Comparison of ENCODE assay signal across 25 cellular contexts in the genomic region with DNA sequence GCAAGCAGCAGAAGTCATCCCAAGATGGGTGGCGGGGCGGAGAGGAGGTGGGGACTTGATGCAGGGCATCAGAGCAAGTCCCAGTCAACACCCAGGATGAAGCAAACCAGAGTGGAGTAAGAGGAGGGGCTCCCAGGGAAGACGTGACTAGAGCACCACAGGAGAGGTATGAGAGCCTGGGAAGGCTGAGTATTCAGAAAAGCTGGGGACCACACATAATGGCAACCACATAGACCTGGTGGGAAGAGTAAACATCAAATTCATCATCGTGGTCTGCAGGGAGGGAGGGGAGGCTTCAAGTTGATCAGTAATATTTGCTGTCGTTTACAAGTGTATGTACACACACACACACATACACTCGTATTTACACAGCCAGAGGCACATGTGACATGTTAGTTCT.
"Had no signal": no experiment of that assay in that cellular context is flagged by ENCODE, and none has a peak within 500 bp of the region (broad histone marks: within the 10 kb centered on the region; RNA-seq: fewer than 3 reads in every experiment).

No MANE protein-coding gene starts in this region.

- ATAC-seq: activated T-cell treated with anti-CD3 and anti-CD28 coated beads, Interleukin-2, amount 50 U/mL, for 72 hours; esophagus mucosa; mucosa of descending colon; upper lobe of right lung had no signal

- H3K27ac Mint-ChIP-seq: activated naive CD4-positive, alpha-beta T cell treated with anti-CD3 and anti-CD28 coated beads, Interleukin-2, amount 50 U/mL, for 24 hours; activated T-cell treated with anti-CD3 and anti-CD28 coated beads, Interleukin-2, amount 50 U/mL, for 72 hours; brain; neural progenitor cell; T-helper 1 cell treated with Interleukin-12 subunit alpha and Interleukin-12 subunit beta and Interleukin-4 antibody, amounts not matched to agents 30 μg/mL and 1 μg/mL, for 36 hours had no signal

- H3K4me1 ChIP-seq: neural progenitor cell, sigmoid colon, upper lobe of right lung had no signal

- H3K9ac ChIP-seq: neural progenitor cell had no signal

- H3K27me3 ChIP-seq: neural progenitor cell, sigmoid colon, upper lobe of right lung had no signal

- H3K9me3 ChIP-seq: mucosa of descending colon, sigmoid colon, thoracic aorta, upper lobe of right lung had no signal

- H3K4me3 ChIP-seq: mucosa of descending colon, neural progenitor cell, sigmoid colon, smooth muscle cell, thoracic aorta, upper lobe of right lung had no signal

- DNase-seq: activated CD4-positive, alpha-beta T cell treated with anti-CD3 and anti-CD28 coated beads for 4 hours; activated CD4-positive, alpha-beta T cell treated with anti-CD3 and anti-CD28 coated beads, Interleukin-2, amount 50 U/mL, for 48 hours; activated CD4-positive, CD25-positive, alpha-beta regulatory T cell; activated gamma-delta T cell; activated T-cell treated with anti-CD3 and anti-CD28 coated beads, Interleukin-2, amount 50 U/mL, for 72 hours; dermis blood vessel endothelial cell; effector CD8-positive, alpha-beta T cell; hypothalamus; mesenchymal stem cell; mucosa of descending colon; naive B cell; stimulated activated CD4-positive, alpha-beta T cell treated with anti-CD3 and anti-CD28 coated beads, Interleukin-15, amount 100 ng/mL, for 24 hours; stimulated activated naive CD4-positive, alpha-beta T cell treated with Interleukin-2 at 50 U/mL for 16 hours; T1000; upper lobe of right lung had no signal

- H3K27ac ChIP-seq: neural progenitor cell, sigmoid colon, thoracic aorta, upper lobe of right lung had no signal

- H3K27me3 Mint-ChIP-seq: activated naive CD4-positive, alpha-beta T cell treated with anti-CD3 and anti-CD28 coated beads, Interleukin-2, amount 50 U/mL, for 24 hours; brain; naive B cell had no signal

- H3K36me3 ChIP-seq: neural progenitor cell had no signal

- H3K9me3 Mint-ChIP-seq: activated naive CD4-positive, alpha-beta T cell treated with anti-CD3 and anti-CD28 coated beads, Interleukin-2, amount 50 U/mL, for 24 hours; activated T-cell treated with anti-CD3 and anti-CD28 coated beads, Interleukin-2, amount 50 U/mL, for 72 hours; brain; naive B cell; neural progenitor cell; T-helper 1 cell treated with Interleukin-12 subunit alpha and Interleukin-12 subunit beta and Interleukin-4 antibody, amounts not matched to agents 30 μg/mL and 1 μg/mL, for 36 hours had no signal

- H2AFZ ChIP-seq: neural progenitor cell had no signal

- FAIRE-seq: endothelial cell of umbilical vein, frontal cortex had no signal

- H3K4me2 ChIP-seq: neural progenitor cell, smooth muscle cell had no signal

- H3K4me3 Mint-ChIP-seq: activated naive CD4-positive, alpha-beta T cell treated with anti-CD3 and anti-CD28 coated beads, Interleukin-2, amount 50 U/mL, for 24 hours; activated T-cell treated with anti-CD3 and anti-CD28 coated beads, Interleukin-2, amount 50 U/mL, for 72 hours; brain; neural progenitor cell; T-helper 1 cell treated with Interleukin-12 subunit alpha and Interleukin-12 subunit beta and Interleukin-4 antibody, amounts not matched to agents 30 μg/mL and 1 μg/mL, for 36 hours had no signal

- H3K4me1 Mint-ChIP-seq: activated naive CD4-positive, alpha-beta T cell treated with anti-CD3 and anti-CD28 coated beads, Interleukin-2, amount 50 U/mL, for 24 hours; brain; neural progenitor cell had no signal
